In genomic region chr2:215826376-215826775, GRCh38 we compare ENCODE assay signal across 23 cellular contexts.
DNase-seq lines count a peak whose midpoint lies in the region; ATAC-seq, FAIRE-seq and TF ChIP-seq lines count a peak whose summit lies in the region.
"Had no signal": no experiment of that assay in that cellular context is flagged by ENCODE, and none has a peak within 500 bp of the region (broad histone marks: within the 10 kb centered on the region; RNA-seq: fewer than 3 reads in every experiment).

No MANE protein-coding gene starts in this region.

- dilution Hi-C loops in endothelial cell of umbilical vein (cut with MboI; ENCODE audit: extremely low pct_ligation_motif_present, low sequenced_read_pairs) = no loop called here

- H3K9ac ChIP-seq in endothelial cell of umbilical vein (replicated peaks; ENCODE audit: extremely low read depth, insufficient read depth, low read length) = no peak overlapping the region

- H3K4me2 ChIP-seq in endothelial cell of umbilical vein (ENCODE audit: insufficient read depth, low read length) = peak overlapping the region; percentile 20

- no peaks in the 10 kb centered on the region for H3K9me1 ChIP-seq in endothelial cell of umbilical vein (replicated peaks; ENCODE audit: control insufficient read depth, extremely low read depth, insufficient read depth, low read length)

- peaks cover 67% of the 10 kb centered on the region for H3K79me2 ChIP-seq in endothelial cell of umbilical vein (ENCODE audit: control insufficient read depth, insufficient read depth, low read length)

- H3K27me3 ChIP-seq in cardiac muscle cell = no peaks in the 10 kb centered on the region
- H3K27me3 ChIP-seq in endothelial cell of umbilical vein (ENCODE audit: control insufficient read depth in 2 of 2, insufficient read depth in 2 of 2, low read length in 2 of 2) = no peaks in the 10 kb centered on the region
- H3K27me3 ChIP-seq: upper lobe of left lung had no signal

- CTCF ChIA-PET in endothelial cell of umbilical vein (lab: Charles Lee) = interaction anchor here (0.7 kb wide), 1 partner anchor 9 kb away, joined by 3 read pairs; no protein-coding TSS in a partner anchor

- no peak overlapping the region for H2AFZ ChIP-seq in endothelial cell of umbilical vein (ENCODE audit: low read depth, low read length)

- ATAC-seq in left cardiac atrium = no peak
- ATAC-seq in HG03280 (IDR thresholded peaks at IDR 0.05; ENCODE audit: unreplicated experiment) = no peak
- no peak for ATAC-seq in stimulated activated naive CD8-positive, alpha-beta T cell treated with anti-CD3 and anti-CD28 coated beads, Interleukin-15, amount 100 ng/mL, for 72 hours
- ATAC-seq: right cardiac atrium; stimulated activated naive B cell treated with anti-CD40 and anti-IgM and Interleukin-4, amounts not matched to agents 10 μg/mL and 1 μg/mL and 100 μg/mL, for 72 hours had no signal

- H3K9me3 ChIP-seq in cardiac muscle cell (ENCODE audit: low read depth) (no peaks in the 10 kb centered on the region), endothelial cell of umbilical vein (replicated peaks; ENCODE audit: control insufficient read depth, insufficient read depth, low read length) (no peaks in the 10 kb centered on the region)
- H3K9me3 ChIP-seq: upper lobe of left lung had no signal

- intact Hi-C loops in left cardiac atrium (cut with DNase I) = no loop called here
- intact Hi-C loops in endothelial cell of umbilical vein (cut with micrococcal nuclease) = no loop called here

- H3K27me3 Mint-ChIP-seq in nephron progenitor cell (ENCODE audit: low read depth, poor library complexity) = no peaks in the 10 kb centered on the region
- H3K27me3 Mint-ChIP-seq in stimulated activated naive CD8-positive, alpha-beta T cell treated with anti-CD3 and anti-CD28 coated beads, Interleukin-15, amount 100 ng/mL, for 72 hours = no peaks in the 10 kb centered on the region

- no peak for FAIRE-seq in endothelial cell of umbilical vein (lab: Jason Lieb, UNC)
- FAIRE-seq: A204.1, H1 had no signal

- H4K20me1 ChIP-seq in endothelial cell of umbilical vein (replicated peaks; ENCODE audit: control insufficient read depth, extremely low read depth, insufficient read depth, low read length) = no peaks in the 10 kb centered on the region

- H3K4me3 ChIP-seq in cardiac muscle cell (no peak overlapping the region), endothelial cell of umbilical vein (replicated peaks in 1 of 3; ENCODE audit: insufficient read depth in 1 of 3, low read depth in 1 of 3, low read length in 3 of 3) (no peak overlapping the region)
- H3K4me3 ChIP-seq: upper lobe of left lung had no signal

- H3K36me3 Mint-ChIP-seq in nephron progenitor cell (ENCODE audit: low read depth) = peaks cover 26% of the 10 kb centered on the region
- H3K36me3 Mint-ChIP-seq: stimulated activated naive B cell treated with anti-CD40 and anti-IgM and Interleukin-4, amounts not matched to agents 10 μg/mL and 1 μg/mL and 100 μg/mL, for 72 hours had no signal

- no peak overlapping the region for H3K4me3 Mint-ChIP-seq in nephron progenitor cell
- no peak overlapping the region for H3K4me3 Mint-ChIP-seq in stimulated activated naive CD8-positive, alpha-beta T cell treated with anti-CD3 and anti-CD28 coated beads, Interleukin-15, amount 100 ng/mL, for 72 hours
- H3K4me3 Mint-ChIP-seq: stimulated activated naive B cell treated with anti-CD40 and anti-IgM and Interleukin-4, amounts not matched to agents 10 μg/mL and 1 μg/mL and 100 μg/mL, for 72 hours had no signal

- peaks cover 38% of the 10 kb centered on the region for H3K9me3 Mint-ChIP-seq in nephron progenitor cell
- H3K9me3 Mint-ChIP-seq in stimulated activated naive CD8-positive, alpha-beta T cell treated with anti-CD3 and anti-CD28 coated beads, Interleukin-15, amount 100 ng/mL, for 72 hours = peaks cover 0 to 6% of the 10 kb centered on the region in 2 donors

- TF ChIP-seq CTCF in cardiac muscle cell (IDR thresholded peaks at IDR 0.05; ENCODE audit: low read depth, low read length) (no peak), endothelial cell of umbilical vein (IDR thresholded peaks at IDR 0.05; ENCODE audit: extremely low read depth in 1 of 2, insufficient read depth in 1 of 2, low read depth in 1 of 2, low read length in 2 of 2) (no peak), nephron progenitor cell (IDR thresholded peaks at IDR 0.05) (no peak)

- DNase-seq in cardiac muscle cell (ENCODE audit: low read depth in 1 of 2, low spot score in 1 of 2) (no peak), left cardiac atrium (no peak), endothelial cell of umbilical vein (ENCODE audit: low read depth, low spot score) (no peak), nephron progenitor cell (no peak), NCI-H1930 (lab: John Stamatoyannopoulos, UW) (no peak), SHP77 treated with DMSO at 0.1 percent for 48 hours (lab: John Stamatoyannopoulos, UW) (no peak)
- no peak for DNase-seq in stimulated activated naive CD8-positive, alpha-beta T cell treated with anti-CD3 and anti-CD28 coated beads, Interleukin-15, amount 100 ng/mL, for 72 hours
- DNase-seq: activated CD4-positive, alpha-beta T cell treated with anti-CD3 and anti-CD28 coated beads, Interleukin-2, amount 50 U/mL, for 1 hour; amygdala; C1 segment of cervical spinal cord; cerebellar nuclear complex; NCI-H1105; NCI-H2107; NCI-H510A treated with DMSO at 0.1 percent for 48 hours; right cardiac atrium; Right ventricle myocardium superior; stimulated activated naive B cell treated with anti-CD40 and anti-IgM and Interleukin-4, amounts not matched to agents 10 μg/mL and 1 μg/mL and 100 μg/mL, for 72 hours; T-helper 2 cell; upper lobe of left lung had no signal

- H3K27ac Mint-ChIP-seq in nephron progenitor cell = peak overlapping the region; percentile 95
- H3K27ac Mint-ChIP-seq in stimulated activated naive CD8-positive, alpha-beta T cell treated with anti-CD3 and anti-CD28 coated beads, Interleukin-15, amount 100 ng/mL, for 72 hours = no peak overlapping the region
- H3K27ac Mint-ChIP-seq: stimulated activated naive B cell treated with anti-CD40 and anti-IgM and Interleukin-4, amounts not matched to agents 10 μg/mL and 1 μg/mL and 100 μg/mL, for 72 hours had no signal

- TF ChIP-seq POLR2A in endothelial cell of umbilical vein (IDR thresholded peaks at IDR 0.05; ENCODE audit: low read depth, low read length) = no peak

- no TSS peak for BruUV-seq in endothelial cell of umbilical vein (replicated peaks; lab: Mats Ljungman, UMichigan)

- H3K27ac ChIP-seq in cardiac muscle cell = peak overlapping the region; percentile 82
- H3K27ac ChIP-seq in endothelial cell of umbilical vein (ENCODE audit: insufficient read depth, low read depth, low read length) = peak overlapping the region; percentile 8
- H3K27ac ChIP-seq: VCaP had no signal

- peaks cover 19% of the 10 kb centered on the region for H3K4me1 ChIP-seq in cardiac muscle cell (ENCODE audit: low read depth)
- peaks cover 25% of the 10 kb centered on the region for H3K4me1 ChIP-seq in endothelial cell of umbilical vein (ENCODE audit: control insufficient read depth, extremely low read depth, insufficient read depth, low read length)

- peaks cover 28% of the 10 kb centered on the region for H3K4me1 Mint-ChIP-seq in nephron progenitor cell
- peaks cover 7% of the 10 kb centered on the region for H3K4me1 Mint-ChIP-seq in stimulated activated naive CD8-positive, alpha-beta T cell treated with anti-CD3 and anti-CD28 coated beads, Interleukin-15, amount 100 ng/mL, for 72 hours

- H3K36me3 ChIP-seq in cardiac muscle cell (no peaks in the 10 kb centered on the region), endothelial cell of umbilical vein (ENCODE audit: control insufficient read depth in 2 of 2, extremely low read depth in 1 of 2, insufficient read depth in 2 of 2, low read length in 2 of 2) (peaks cover 0 to 2% of the 10 kb centered on the region in 2 experiments)
- H3K36me3 ChIP-seq: upper lobe of left lung had no signal

- POLR2A ChIA-PET in endothelial cell of umbilical vein (lab: Charles Lee) = no interaction called here

TF ChIP-seq in endothelial cell of umbilical vein, 7 proteins besides CTCF, POLR2A, EP300 and RAD21:
- no peak for TF ChIP-seq GATA2 (IDR thresholded peaks at IDR 0.05; ENCODE audit: insufficient read depth, insufficient read length, low read depth, low read length)
- no peak for TF ChIP-seq FOS (IDR thresholded peaks at IDR 0.05; ENCODE audit: borderline replicate concordance, insufficient read depth, low read length)
- TF ChIP-seq JUN (IDR thresholded peaks at IDR 0.05; ENCODE audit: borderline replicate concordance, insufficient read depth, insufficient read length, low read depth) = no peak
- TF ChIP-seq EZH2 (IDR thresholded peaks at IDR 0.05; ENCODE audit: borderline replicate concordance, low read depth, low read length, severe bottlenecking) = no peak
- TF ChIP-seq MYC (IDR thresholded peaks at IDR 0.05; ENCODE audit: low read depth, low read length) = no peak
- TF ChIP-seq POLR2AphosphoS5 (IDR thresholded peaks at IDR 0.05; ENCODE audit: insufficient read depth, low read depth, low read length) = no peak
- no peak for TF ChIP-seq MAX (IDR thresholded peaks at IDR 0.05; ENCODE audit: insufficient read depth, insufficient read length)
